ENCODE assay signal across 2 cellular contexts in genomic region chr1:16755932-16756331, GRCh38. TPM values are rescaled to one million over a fixed set of nuclear protein-coding genes. Genes with fewer than 3 reads are reported as not detected.
DNase-seq lines count a peak whose midpoint lies in the region; ATAC-seq lines count a peak whose summit lies in the region.
"Not testable (repeated sequence)": the region's sequence is repeated elsewhere in the genome, so short reads cannot be mapped to it uniquely, and the experiment has no call there.

No MANE protein-coding gene starts in this region.

- not testable (repeated sequence) for H3K9me3 Mint-ChIP-seq in activated CD8-positive, alpha-beta memory T cell treated with anti-CD3 and anti-CD28 coated beads, Interleukin-2, amount 10 ng/mL, durations not matched to agents 7 days and 5 days (ENCODE audit: low read depth); stimulated activated effector memory CD8-positive, alpha-beta T cell treated with anti-CD3 and anti-CD28 coated beads, Interleukin-12 subunit alpha, Interleukin-12 subunit beta, amount 100 ng/mL, for 72 hours

- DNase-seq in activated CD8-positive, alpha-beta memory T cell treated with anti-CD3 and anti-CD28 coated beads, Interleukin-2, amount 10 ng/mL, durations not matched to agents 7 days and 5 days; stimulated activated effector memory CD8-positive, alpha-beta T cell treated with anti-CD3 and anti-CD28 coated beads, Interleukin-12 subunit alpha, Interleukin-12 subunit beta, amount 100 ng/mL, for 72 hours (ENCODE audit: low spot score in 2 of 2): not testable (repeated sequence)

- ATAC-seq in activated CD8-positive, alpha-beta memory T cell treated with anti-CD3 and anti-CD28 coated beads, Interleukin-2, amount 10 ng/mL, durations not matched to agents 7 days and 5 days = peak; percentile 35
- ATAC-seq in stimulated activated effector memory CD8-positive, alpha-beta T cell treated with anti-CD3 and anti-CD28 coated beads, Interleukin-12 subunit alpha, Interleukin-12 subunit beta, amount 100 ng/mL, for 72 hours = peak; percentile 80

- CTCF ChIA-PET in activated CD8-positive, alpha-beta memory T cell treated with anti-CD3 and anti-CD28 coated beads, Interleukin-2, amount 10 ng/mL, durations not matched to agents 7 days and 5 days (lab: Charles Lee) = not testable (repeated sequence)

- H3K4me1 Mint-ChIP-seq in activated CD8-positive, alpha-beta memory T cell treated with anti-CD3 and anti-CD28 coated beads, Interleukin-2, amount 10 ng/mL, durations not matched to agents 7 days and 5 days; stimulated activated effector memory CD8-positive, alpha-beta T cell treated with anti-CD3 and anti-CD28 coated beads, Interleukin-12 subunit alpha, Interleukin-12 subunit beta, amount 100 ng/mL, for 72 hours: not testable (repeated sequence)

- H3K27me3 Mint-ChIP-seq in activated CD8-positive, alpha-beta memory T cell treated with anti-CD3 and anti-CD28 coated beads, Interleukin-2, amount 10 ng/mL, durations not matched to agents 7 days and 5 days = not testable (repeated sequence)

- not testable (repeated sequence) for H3K27ac Mint-ChIP-seq in activated CD8-positive, alpha-beta memory T cell treated with anti-CD3 and anti-CD28 coated beads, Interleukin-2, amount 10 ng/mL, durations not matched to agents 7 days and 5 days; stimulated activated effector memory CD8-positive, alpha-beta T cell treated with anti-CD3 and anti-CD28 coated beads, Interleukin-12 subunit alpha, Interleukin-12 subunit beta, amount 100 ng/mL, for 72 hours

- H3K36me3 Mint-ChIP-seq in activated CD8-positive, alpha-beta memory T cell treated with anti-CD3 and anti-CD28 coated beads, Interleukin-2, amount 10 ng/mL, durations not matched to agents 7 days and 5 days; stimulated activated effector memory CD8-positive, alpha-beta T cell treated with anti-CD3 and anti-CD28 coated beads, Interleukin-12 subunit alpha, Interleukin-12 subunit beta, amount 100 ng/mL, for 72 hours: not testable (repeated sequence)

- not testable (repeated sequence) for H3K4me3 Mint-ChIP-seq in activated CD8-positive, alpha-beta memory T cell treated with anti-CD3 and anti-CD28 coated beads, Interleukin-2, amount 10 ng/mL, durations not matched to agents 7 days and 5 days; stimulated activated effector memory CD8-positive, alpha-beta T cell treated with anti-CD3 and anti-CD28 coated beads, Interleukin-12 subunit alpha, Interleukin-12 subunit beta, amount 100 ng/mL, for 72 hours

RNA-seq across cellular contexts. Expression of gene RNU1-4, which starts 15.6 kb away (rescaled TPM):
- total RNA-seq in activated CD8-positive, alpha-beta memory T cell treated with anti-CD3 and anti-CD28 coated beads, Interleukin-2, amount 10 ng/mL, durations not matched to agents 7 days and 5 days = 1,000 to 10,000 TPM in 1 of 2 experiments, 100 to 1,000 TPM in 1; 922 to 3,744 TPM
